ENCODE assay signal across 17 cellular contexts in the genomic region with DNA sequence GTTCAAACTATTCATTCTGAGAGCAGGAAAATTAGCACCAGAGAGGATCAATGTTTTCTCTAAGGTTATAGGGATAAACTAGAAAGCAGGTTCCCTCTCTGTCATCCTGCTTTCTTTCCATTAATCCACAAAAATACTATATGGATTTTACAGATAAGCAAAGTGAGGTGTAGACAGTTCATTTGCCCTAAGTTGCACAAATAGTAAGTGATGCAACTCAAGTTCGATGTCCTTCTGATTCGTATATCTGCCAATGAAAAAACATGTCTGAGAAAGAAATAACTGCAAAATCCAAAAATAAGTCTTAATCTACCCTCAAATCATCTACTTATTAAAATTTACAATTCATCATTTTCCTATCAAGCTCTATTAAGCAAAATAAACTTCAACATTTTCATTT.
DNase-seq lines count a peak whose midpoint lies in the region; ATAC-seq, FAIRE-seq and TF ChIP-seq lines count a peak whose summit lies in the region.
"Had no signal": no experiment of that assay in that cellular context is flagged by ENCODE, and none has a peak within 500 bp of the region (broad histone marks: within the 10 kb centered on the region; RNA-seq: fewer than 3 reads in every experiment).

No MANE protein-coding gene starts in this region.

- H3K4me3 ChIP-seq in A549 (no peak overlapping the region), GM23338 (no peak overlapping the region), right lobe of liver (peak overlapping the region in 1 of 3 donors; percentile 0)

- H3K4me1 ChIP-seq in A549 (no peaks in the 10 kb centered on the region), GM23338 (ENCODE audit: insufficient read depth) (no peaks in the 10 kb centered on the region; the same call in 1 of the 2 replicates), right lobe of liver (peaks cover 0 to 15% (median 0%) of the 10 kb centered on the region in 4 donors), H9 (ENCODE audit: insufficient read depth, low read length) (no peaks in the 10 kb centered on the region)
- H3K4me1 ChIP-seq: BE2C had no signal

- H3K4me3 Mint-ChIP-seq in GM23338 (no peak overlapping the region), H9 (no peak overlapping the region)
- H3K4me3 Mint-ChIP-seq: CD4-positive, CD25-positive, alpha-beta regulatory T cell; CD8-positive, alpha-beta memory T cell; HFFc6 had no signal

- no peaks in the 10 kb centered on the region for H3K23me2 ChIP-seq in H9 (ENCODE audit: insufficient read length, low read depth, low read length, poor library complexity, severe bottlenecking)

- no peak overlapping the region for H4K8ac ChIP-seq in H9 (replicated peaks; ENCODE audit: insufficient read length, low read depth, low read length)

- H3K9ac ChIP-seq in H9 (ENCODE audit: extremely low read depth, insufficient read length, low read length) = no peak overlapping the region

- H3K79me1 ChIP-seq in H9 (ENCODE audit: insufficient read depth, low read depth, low read length, poor library complexity, severe bottlenecking) = no peaks in the 10 kb centered on the region

- H3K27me3 ChIP-seq in GM23338 (ENCODE audit: insufficient read depth) (no peaks in the 10 kb centered on the region), right lobe of liver (no peaks in the 10 kb centered on the region), H9 (ENCODE audit: insufficient read depth, low read length) (no peaks in the 10 kb centered on the region)
- H3K27me3 ChIP-seq: BE2C had no signal

- H4K91ac ChIP-seq in H9 (ENCODE audit: insufficient read length, low read depth, low read length) = no peak overlapping the region

- 0% methylated on average over 2 of the region's 2 CpGs for WGBS in A549 (ENCODE audit: missing lambda C conversion rate)
- WGBS in right lobe of liver (ENCODE audit: insufficient coverage, low coverage, low lambda C conversion rate, missing lambda C conversion rate) = 20% methylated on average over 2 of the region's 2 CpGs
- no CpG with 5 or more reads among the region's 2 CpGs for WGBS in H9 (ENCODE audit: extremely low coverage, insufficient read length, low lambda C conversion rate)

- no peak overlapping the region for H2BK20ac ChIP-seq in H9 (ENCODE audit: low read depth, low read length, poor library complexity, severe bottlenecking)

- POLR2A ChIA-PET in A549 (lab: Yijun Ruan, JAX) = no interaction called here

- no peak overlapping the region for H3K14ac ChIP-seq in H9 (ENCODE audit: insufficient read depth, low read length)

- H2BK15ac ChIP-seq in H9 (ENCODE audit: low read depth, low read length) = no peak overlapping the region

- peaks cover 6% of the 10 kb centered on the region; the same call in 2 of the 3 replicates for H3K9me3 Mint-ChIP-seq in GM23338
- H3K9me3 Mint-ChIP-seq in H9 = peaks cover 3 to 7% of the 10 kb centered on the region in 2 experiments; a peak in 2 of 5 replicates
- H3K9me3 Mint-ChIP-seq: CD4-positive, CD25-positive, alpha-beta regulatory T cell; HFFc6 had no signal

- no peak for TF ChIP-seq EP300 in A549 (IDR thresholded peaks at IDR 0.05)

- H3K27ac Mint-ChIP-seq in GM23338 (peak overlapping the region; percentile 91), H9 (no peak overlapping the region; a peak in 1 of 7 replicates)
- H3K27ac Mint-ChIP-seq: CD4-positive, CD25-positive, alpha-beta regulatory T cell; CD8-positive, alpha-beta memory T cell; HFFc6 had no signal

- no peak for TF ChIP-seq RAD21 in A549 (conservative IDR thresholded peaks at IDR 0.05 in 1 of 2, IDR thresholded peaks at IDR 0.05 in 1 of 2)

- H4K20me1 ChIP-seq in GM23338 (replicated peaks; ENCODE audit: insufficient read depth) = no peaks in the 10 kb centered on the region
- no peaks in the 10 kb centered on the region for H4K20me1 ChIP-seq in H9 (ENCODE audit: control insufficient read depth, insufficient read depth, insufficient read length)

- no peak overlapping the region for H3K18ac ChIP-seq in H9 (ENCODE audit: insufficient read length, low read depth, low read length)

- no peaks in the 10 kb centered on the region for H3K79me2 ChIP-seq in GM23338 (replicated peaks; ENCODE audit: insufficient read depth)
- H3K79me2 ChIP-seq in H9 (ENCODE audit: insufficient read depth, low read length) = no peaks in the 10 kb centered on the region

- peak; percentile 51 for FAIRE-seq in A549 (lab: Jason Lieb, UNC)
- peak; percentile 5 for FAIRE-seq in colon (lab: Jason Lieb, UNC)
- FAIRE-seq: GM12891 had no signal

- CTCF ChIA-PET in A549 (lab: Yijun Ruan, JAX) = interaction anchor here (1.1 kb wide), 1 partner anchor 12 kb away, joined by 3 read pairs; no protein-coding TSS in a partner anchor

- H3K56ac ChIP-seq in H9 (ENCODE audit: insufficient read length, low read depth, low read length) = no peak overlapping the region

- no peak overlapping the region for H2BK120ac ChIP-seq in H9 (ENCODE audit: low read depth, low read length, poor library complexity, severe bottlenecking)

- H3K4me2 ChIP-seq in A549 (no peak overlapping the region), GM23338 (no peak overlapping the region), H9 (ENCODE audit: insufficient read depth, insufficient read length, low read length) (no peak overlapping the region)

- no peak overlapping the region for H2BK12ac ChIP-seq in H9 (ENCODE audit: insufficient read length, low read depth, low read length)

- no peaks in the 10 kb centered on the region for H3F3A ChIP-seq in GM23338 (replicated peaks; ENCODE audit: low read depth)

- no peaks in the 10 kb centered on the region for H3K9me3 ChIP-seq in A549
- H3K9me3 ChIP-seq in right lobe of liver = no peaks in the 10 kb centered on the region
- no peaks in the 10 kb centered on the region for H3K9me3 ChIP-seq in H9 (ENCODE audit: control insufficient read depth, low read depth, low read length)
- H3K9me3 ChIP-seq: BE2C had no signal

- no peak overlapping the region for H3K23ac ChIP-seq in H9 (ENCODE audit: insufficient read length, low read depth, low read length)

- H4K5ac ChIP-seq in H9 (ENCODE audit: insufficient read length, low read depth, low read length) = no peak overlapping the region

- TF ChIP-seq POLR2A in A549 (IDR thresholded peaks at IDR 0.05; ENCODE audit: low read length) = no peak
- TF ChIP-seq POLR2A in right lobe of liver (IDR thresholded peaks at IDR 0.05) = no peak

- H3K36me3 Mint-ChIP-seq in GM23338 (ENCODE audit: low read depth) (no peaks in the 10 kb centered on the region), H9 (ENCODE audit: insufficient read depth in 1 of 3, low read depth in 3 of 3) (no peaks in the 10 kb centered on the region; a peak in 1 of 7 replicates)
- H3K36me3 Mint-ChIP-seq: CD4-positive, CD25-positive, alpha-beta regulatory T cell; CD8-positive, alpha-beta memory T cell had no signal

- H3K36me3 ChIP-seq in GM23338 (ENCODE audit: insufficient read depth) (no peaks in the 10 kb centered on the region), right lobe of liver (no peaks in the 10 kb centered on the region)
- H3K36me3 ChIP-seq: BE2C had no signal

- H2AK5ac ChIP-seq in H9 (ENCODE audit: insufficient read length, low read length) = no peak overlapping the region

- no peak overlapping the region for H2BK5ac ChIP-seq in H9 (ENCODE audit: insufficient read length, low read length)

- H3T11ph ChIP-seq in H9 (ENCODE audit: low read length) = no peak overlapping the region

- ATAC-seq in A549 = no peak
- ATAC-seq in GM23338 = no peak
- ATAC-seq in right lobe of liver = peak; percentile 35 to 81 (median 64)
- no peak for ATAC-seq in GM21528 (IDR thresholded peaks at IDR 0.05; ENCODE audit: low FRiP score, unreplicated experiment)

- peaks cover 2% of the 10 kb centered on the region; the same call in 2 of the 3 replicates for H3K4me1 Mint-ChIP-seq in GM23338
- H3K4me1 Mint-ChIP-seq in H9 = peaks cover 0 to 2% of the 10 kb centered on the region in 2 experiments; a peak in 2 of 4 replicates
- H3K4me1 Mint-ChIP-seq: CD4-positive, CD25-positive, alpha-beta regulatory T cell; CD8-positive, alpha-beta memory T cell had no signal

- H3K4ac ChIP-seq in H9 (ENCODE audit: low read depth, low read length) = no peak overlapping the region

- no peak for DNase-seq in A549 (ENCODE audit: low read depth in 1 of 2, low spot score in 1 of 2)
- DNase-seq in GM23338 (ENCODE audit: low spot score) = no peak
- no peak for DNase-seq in right lobe of liver
- no peak for DNase-seq in activated CD4-positive, alpha-beta T cell treated with anti-CD3 and anti-CD28 coated beads, Interleukin-2, amount 50 U/mL, for 1 hour
- no peak for DNase-seq in H9
- no peak for DNase-seq in EL
- DNase-seq: 8988T; C1 segment of cervical spinal cord; CD8-positive, alpha-beta memory T cell; COR-L47; KG1 had no signal

- no peak overlapping the region for H3K27ac ChIP-seq in A549
- no peak overlapping the region for H3K27ac ChIP-seq in GM23338 (ENCODE audit: low read depth)
- H3K27ac ChIP-seq in right lobe of liver = no peak overlapping the region
- H3K27ac ChIP-seq in H9 (ENCODE audit: insufficient read length, low read depth, low read length) = no peak overlapping the region

- H3K9me2 ChIP-seq in GM23338 (ENCODE audit: insufficient read depth) = peaks cover 9% of the 10 kb centered on the region; the same call in 1 of the 2 replicates

- TF ChIP-seq CTCF in A549 (IDR thresholded peaks at IDR 0.05) = no peak
- no peak for TF ChIP-seq CTCF in GM23338 (conservative IDR thresholded peaks at IDR 0.05; ENCODE audit: low read depth in 2 of 2)
- TF ChIP-seq CTCF in right lobe of liver (IDR thresholded peaks at IDR 0.05) = no peak
- no peak for TF ChIP-seq CTCF in H9 (conservative IDR thresholded peaks at IDR 0.05)

- H3K27me3 Mint-ChIP-seq in GM23338 (ENCODE audit: insufficient read depth, low read depth, poor library complexity) = no peaks in the 10 kb centered on the region
- no peaks in the 10 kb centered on the region for H3K27me3 Mint-ChIP-seq in H9 (ENCODE audit: low read depth)
- H3K27me3 Mint-ChIP-seq: CD4-positive, CD25-positive, alpha-beta regulatory T cell had no signal

- intact Hi-C loops in right lobe of liver (cut with DNase I) = no loop called here

- H2AFZ ChIP-seq in GM23338 (no peak overlapping the region), H9 (ENCODE audit: low read length) (no peak overlapping the region)

TF ChIP-seq in A549, 52 proteins besides CTCF, POLR2A, EP300 and RAD21 (continues in another document):
- TF ChIP-seq ZC3H11A (IDR thresholded peaks at IDR 0.05) = no peak
- no peak for TF ChIP-seq HES2 (IDR thresholded peaks at IDR 0.05)
- TF ChIP-seq BHLHE40 (IDR thresholded peaks at IDR 0.05; ENCODE audit: low read depth, low read length) = no peak
- TF ChIP-seq RFX5 (IDR thresholded peaks at IDR 0.05) = no peak

TF ChIP-seq in GM23338, 12 proteins besides CTCF, POLR2A, EP300 and RAD21 (continues in another document):
- no peak for TF ChIP-seq JUNB (IDR thresholded peaks at IDR 0.05; ENCODE audit: unreplicated experiment)
- no peak for TF ChIP-seq EZH2phosphoT487 (IDR thresholded peaks at IDR 0.05; ENCODE audit: unreplicated experiment)
- no peak for TF ChIP-seq CREB1 (CRISPR knock-in tag; IDR thresholded peaks at IDR 0.05; ENCODE audit: low read depth)

Comparison
In these comparisons a context has a peak if more than half of its experiments do, and no peak if none do; other contexts are left out.
1. ATAC-seq: peak in right lobe of liver (4 of 4); none in A549 (0 of 2), GM23338 (single experiment) and GM21528 (single experiment).